In genomic region chr9:122930541-122930932, GRCh38 we compare ENCODE assay signal across 6 cellular contexts. TPM values are rescaled to one million over a fixed set of nuclear protein-coding genes. Genes with fewer than 3 reads are reported as not detected.
DNase-seq lines count a peak whose midpoint lies in the region; ATAC-seq and TF ChIP-seq lines count a peak whose summit lies in the region.

No MANE protein-coding gene starts in this region.

- no peak for DNase-seq in Caco-2
- DNase-seq in astrocyte of the cerebellum (ENCODE audit: low read depth) = no peak
- DNase-seq in NCI-H2171 treated with DMSO at 0.1 percent for 48 hours (lab: John Stamatoyannopoulos, UW) = no peak
- DNase-seq in NCI-H82 treated with DMSO at 0.1 percent for 48 hours (lab: John Stamatoyannopoulos, UW; ENCODE audit: unreplicated experiment) = no peak

- H3K9me3 Mint-ChIP-seq in Caco-2 (ENCODE audit: unreplicated experiment) = no peaks in the 10 kb centered on the region

- H3K27me3 ChIP-seq in Caco-2 (replicated peaks; ENCODE audit: control insufficient read depth, insufficient read depth, low read length) (no peaks in the 10 kb centered on the region), muscle layer of colon (ENCODE audit: control insufficient read depth in 1 of 2, insufficient read depth in 2 of 2, low read length in 2 of 2) (no peaks in the 10 kb centered on the region)

- H3K36me3 ChIP-seq in Caco-2 (ENCODE audit: control insufficient read depth, insufficient read depth, low read length) = no peaks in the 10 kb centered on the region
- no peaks in the 10 kb centered on the region for H3K36me3 ChIP-seq in muscle layer of colon (ENCODE audit: insufficient read depth, low read length)

- H3K9me3 ChIP-seq in Caco-2 (no peaks in the 10 kb centered on the region), muscle layer of colon (ENCODE audit: low read length) (no peaks in the 10 kb centered on the region)

- POLR2A ChIA-PET in Caco-2 (lab: Charles Lee) = interaction anchor here (1.5 to 3.1 kb wide), 2 partner anchors 17 to 26 kb away, joined by 3 to 20 read pairs; partner anchors contain the start of gene ZBTB6

- TF ChIP-seq CTCF in Caco-2 (IDR thresholded peaks at IDR 0.05; ENCODE audit: insufficient read depth in 1 of 2, low read depth in 1 of 2, low read length in 1 of 2, severe bottlenecking in 1 of 2, unreplicated experiment in 1 of 2) = no peak
- no peak for TF ChIP-seq CTCF in astrocyte of the cerebellum (IDR thresholded peaks at IDR 0.05; ENCODE audit: low read depth, low read length, missing control alignments)

- BruUV-seq in Caco-2 (replicated peaks; lab: Mats Ljungman, UMichigan) = no TSS peak

- peaks cover 9% of the 10 kb centered on the region for H3K4me1 Mint-ChIP-seq in Caco-2 (ENCODE audit: low read depth, unreplicated experiment)

- intact Hi-C loops in Caco-2 (cut with micrococcal nuclease; ENCODE audit: unreplicated experiment) = loop anchor here (2.0 kb wide), 1 partner anchor 26 kb away; the partner anchor contains the start of gene RC3H2

- CTCF ChIA-PET in Caco-2 (lab: Charles Lee) = interaction anchor here (1.1 kb wide), 1 partner anchor 10 kb away, joined by 3 read pairs; the partner anchor contains the start of gene RABGAP1

- H3K4me3 Mint-ChIP-seq in Caco-2 (ENCODE audit: unreplicated experiment) = no peak overlapping the region

- no peak for ATAC-seq in HG03565 (IDR thresholded peaks at IDR 0.05; ENCODE audit: unreplicated experiment)

- H3K27me3 Mint-ChIP-seq in Caco-2 (ENCODE audit: insufficient read depth, unreplicated experiment) = no peaks in the 10 kb centered on the region

- in situ Hi-C loops in astrocyte of the cerebellum (cut with HindIII; ENCODE audit: low sequenced_read_pairs) = no loop called here

- H3K27ac ChIP-seq in muscle layer of colon (ENCODE audit: low read depth, low read length) = peak overlapping the region; percentile 95

- H3K9ac ChIP-seq in muscle layer of colon (ENCODE audit: low read length) = peak overlapping the region; percentile 69

- H3K36me3 Mint-ChIP-seq in Caco-2 (ENCODE audit: insufficient read depth, unreplicated experiment) = no peaks in the 10 kb centered on the region

- no peak overlapping the region for H3K27ac Mint-ChIP-seq in Caco-2 (ENCODE audit: unreplicated experiment)

- H3K4me1 ChIP-seq in Caco-2 (no peaks in the 10 kb centered on the region; the same call in 1 of the 2 replicates), muscle layer of colon (ENCODE audit: insufficient read depth, low read length) (peaks cover 22% of the 10 kb centered on the region)

- peak overlapping the region; percentile 74 for H3K4me3 ChIP-seq in Caco-2 (ENCODE audit: low read depth, low read length)
- peak overlapping the region; percentile 92 for H3K4me3 ChIP-seq in astrocyte of the cerebellum (ENCODE audit: low read depth, low read length)
- peak overlapping the region; percentile 79 to 100 for H3K4me3 ChIP-seq in muscle layer of colon (ENCODE audit: low read depth in 1 of 2, low read length in 2 of 2)

RNA-seq across cellular contexts. Expression of gene ZBTB26, which starts 0.8 kb away (rescaled TPM):
- 8.7 and 10.3 TPM in 2 replicates for total RNA-seq in Caco-2 (2022)

RNA-seq across cellular contexts. Expression of gene RABGAP1, which starts 10.3 kb away (rescaled TPM):
- total RNA-seq in Caco-2 (2022) = 52.1 and 55.4 TPM in 2 replicates

RNA-seq across cellular contexts. Expression of gene ZBTB6, which starts 17.4 kb away (rescaled TPM):
- total RNA-seq in Caco-2 (2022) = 6.8 and 7.2 TPM in 2 replicates

RNA-seq across cellular contexts. Expression of gene RC3H2, which starts 25.4 kb away (rescaled TPM):
- total RNA-seq in Caco-2 (2022) = 53.8 and 55.5 TPM in 2 replicates
